Comparison of ENCODE assay signal across 16 cellular contexts in the genomic region with DNA sequence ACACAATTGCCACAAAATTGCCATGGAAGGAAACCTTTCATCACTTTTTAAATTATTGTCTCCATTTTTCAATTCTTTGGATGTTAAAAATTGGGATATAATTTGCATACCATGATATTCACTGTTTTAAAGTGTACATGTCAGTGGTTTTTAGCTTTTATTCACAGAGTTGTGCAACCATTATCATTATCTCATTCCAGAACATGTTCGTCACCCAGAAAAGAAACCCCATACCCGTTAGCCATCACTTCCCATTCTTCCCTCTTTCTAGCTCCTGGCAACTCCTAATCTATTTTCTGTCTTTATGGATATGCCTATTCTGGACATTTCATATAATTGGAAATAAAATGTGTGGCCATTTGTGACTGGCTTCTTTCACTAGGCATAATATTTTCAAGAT.
A peak's percentile ranks its signal among the peaks of the same experiment; 100 is the strongest.
DNase-seq lines count a peak whose midpoint lies in the region; ATAC-seq, FAIRE-seq and TF ChIP-seq lines count a peak whose summit lies in the region.
"Had no signal": no experiment of that assay in that cellular context is flagged by ENCODE, and none has a peak within 500 bp of the region (broad histone marks: within the 10 kb centered on the region; RNA-seq: fewer than 3 reads in every experiment).

No MANE protein-coding gene starts in this region.

- peak; percentile 53 for FAIRE-seq in endothelial cell of umbilical vein (lab: Jason Lieb, UNC)

- TF ChIP-seq CTCF in PC-3 (conservative IDR thresholded peaks at IDR 0.05; ENCODE audit: low read depth, low read length): no peak
- no peak for TF ChIP-seq CTCF in endothelial cell of umbilical vein (IDR thresholded peaks at IDR 0.05; ENCODE audit: extremely low read depth in 1 of 2, insufficient read depth in 1 of 2, low read depth in 1 of 2, low read length in 2 of 2)
- no peak for TF ChIP-seq CTCF in osteoblast (IDR thresholded peaks at IDR 0.05; ENCODE audit: extremely low read depth, low read depth, low read length)

- no peak overlapping the region for H3K9ac ChIP-seq in PC-3 (ENCODE audit: low read length)
- no peak overlapping the region for H3K9ac ChIP-seq in endothelial cell of umbilical vein (replicated peaks; ENCODE audit: extremely low read depth, insufficient read depth, low read length)

- ATAC-seq in PC-3: no peak
- no peak for ATAC-seq in GM21390 (IDR thresholded peaks at IDR 0.05; ENCODE audit: unreplicated experiment)
- ATAC-seq in GM21619 (IDR thresholded peaks at IDR 0.05; ENCODE audit: unreplicated experiment): no peak
- ATAC-seq: activated CD8-positive, alpha-beta T cell treated with anti-CD3 and anti-CD28 coated beads, Interleukin-2, amount 10 ng/mL, durations not matched to agents 7 days and 5 days had no signal

- peaks cover 2% of the 10 kb centered on the region for H3K9me1 ChIP-seq in endothelial cell of umbilical vein (replicated peaks; ENCODE audit: control insufficient read depth, extremely low read depth, insufficient read depth, low read length)

- CTCF ChIA-PET in PC-3 (lab: Charles Lee): no interaction called here
- CTCF ChIA-PET in endothelial cell of umbilical vein (lab: Charles Lee): no interaction called here

- H3K9me2 ChIP-seq in PC-3 (replicated peaks; ENCODE audit: low read length): no peaks in the 10 kb centered on the region

- peak; percentile 56 for DNase-seq in GM03348 (ENCODE audit: low spot score)
- DNase-seq in PC-3: peak; percentile 23
- DNase-seq in endothelial cell of umbilical vein (ENCODE audit: low read depth, low spot score): no peak
- no peak for DNase-seq in osteoblast (ENCODE audit: insufficient read length, low spot score, missing footprints)
- no peak for DNase-seq in SKM-1 treated with dmso at 0.1 percent for 144 hours (lab: John Stamatoyannopoulos, UW; ENCODE audit: unreplicated experiment)
- no peak for DNase-seq in Kasumi-1 (lab: John Stamatoyannopoulos, UW)
- DNase-seq: activated CD8-positive, alpha-beta T cell treated with anti-CD3 and anti-CD28 coated beads, Interleukin-2, amount 10 ng/mL, durations not matched to agents 7 days and 5 days; activated gamma-delta T cell; Caco-2; cerebellar nuclear complex; MM.1S; NCI-H2171 treated with DMSO at 0.1 percent for 48 hours; right lobe of liver had no signal

- intact Hi-C loops in PC-3 (cut with micrococcal nuclease): loop anchor here (1.0 to 10.0 kb wide), 3 partner anchors 111 to 283 kb away; no protein-coding TSS in a partner anchor
- intact Hi-C loops in endothelial cell of umbilical vein (cut with micrococcal nuclease): no loop called here

- H4K20me1 ChIP-seq in PC-3 (ENCODE audit: low read length) (no peaks in the 10 kb centered on the region), endothelial cell of umbilical vein (replicated peaks; ENCODE audit: control insufficient read depth, extremely low read depth, insufficient read depth, low read length) (no peaks in the 10 kb centered on the region), osteoblast (ENCODE audit: insufficient read depth, low read length) (no peaks in the 10 kb centered on the region)

- peak overlapping the region; percentile 13; the same call in 1 of the 2 replicates for H2AFZ ChIP-seq in PC-3 (ENCODE audit: low read length)
- H2AFZ ChIP-seq in endothelial cell of umbilical vein (ENCODE audit: low read depth, low read length): no peak overlapping the region
- no peak overlapping the region for H2AFZ ChIP-seq in osteoblast (ENCODE audit: low read length)

- no TSS peak for BruUV-seq in PC-3 (replicated peaks; lab: Mats Ljungman, UMichigan)
- no TSS peak for BruUV-seq in endothelial cell of umbilical vein (replicated peaks; lab: Mats Ljungman, UMichigan)

- POLR2A ChIA-PET in PC-3 (lab: Charles Lee; ENCODE audit: unreplicated experiment) (no interaction called here), endothelial cell of umbilical vein (lab: Charles Lee) (no interaction called here)

- H3K4me1 ChIP-seq in PC-3 (ENCODE audit: insufficient read depth, low read length) (peaks cover 34% of the 10 kb centered on the region), endothelial cell of umbilical vein (ENCODE audit: control insufficient read depth, extremely low read depth, insufficient read depth, low read length) (peaks cover 3% of the 10 kb centered on the region), osteoblast (ENCODE audit: insufficient read depth, low read length) (peaks cover 29% of the 10 kb centered on the region)
- H3K4me1 ChIP-seq: Caco-2, right lobe of liver had no signal

- H3K27me3 ChIP-seq in PC-3 (ENCODE audit: low read length): no peaks in the 10 kb centered on the region
- H3K27me3 ChIP-seq in endothelial cell of umbilical vein (ENCODE audit: control insufficient read depth in 2 of 2, insufficient read depth in 2 of 2, low read length in 2 of 2): no peaks in the 10 kb centered on the region
- H3K27me3 ChIP-seq in osteoblast (ENCODE audit: insufficient read depth, low read length): no peaks in the 10 kb centered on the region
- H3K27me3 ChIP-seq: esophagus muscularis mucosa, right lobe of liver had no signal

- H3K4me3 ChIP-seq in PC-3 (ENCODE audit: low read length): peak overlapping the region; percentile 28; the same call in 1 of the 2 replicates
- H3K4me3 ChIP-seq in endothelial cell of umbilical vein (replicated peaks in 1 of 3; ENCODE audit: insufficient read depth in 1 of 3, low read depth in 1 of 3, low read length in 3 of 3): no peak overlapping the region
- peak overlapping the region; percentile 46 for H3K4me3 ChIP-seq in osteoblast (ENCODE audit: insufficient read depth, low read length)
- H3K4me3 ChIP-seq: esophagus muscularis mucosa, right lobe of liver had no signal

- no peak for TF ChIP-seq POLR2A in endothelial cell of umbilical vein (IDR thresholded peaks at IDR 0.05; ENCODE audit: low read depth, low read length)

- H3K36me3 ChIP-seq in PC-3 (ENCODE audit: low read depth, low read length) (no peaks in the 10 kb centered on the region), endothelial cell of umbilical vein (ENCODE audit: control insufficient read depth in 2 of 2, extremely low read depth in 1 of 2, insufficient read depth in 2 of 2, low read length in 2 of 2) (no peaks in the 10 kb centered on the region), osteoblast (ENCODE audit: insufficient read depth, low read length) (no peaks in the 10 kb centered on the region)
- H3K36me3 ChIP-seq: esophagus muscularis mucosa, right lobe of liver had no signal

- H3K27ac ChIP-seq in PC-3 (ENCODE audit: low read length): peak overlapping the region; percentile 72
- H3K27ac ChIP-seq in endothelial cell of umbilical vein (ENCODE audit: insufficient read depth, low read depth, low read length): no peak overlapping the region
- H3K27ac ChIP-seq in osteoblast (ENCODE audit: low read depth, low read length): peak overlapping the region; percentile 92
- H3K27ac ChIP-seq: esophagus muscularis mucosa, right lobe of liver had no signal

- peak overlapping the region; percentile 70 for H3K4me2 ChIP-seq in PC-3 (ENCODE audit: low read length)
- no peak overlapping the region for H3K4me2 ChIP-seq in endothelial cell of umbilical vein (ENCODE audit: insufficient read depth, low read length)
- peak overlapping the region; percentile 75 for H3K4me2 ChIP-seq in osteoblast (ENCODE audit: insufficient read depth, low read length)

- no peaks in the 10 kb centered on the region for H3K79me2 ChIP-seq in PC-3 (ENCODE audit: low read length)
- H3K79me2 ChIP-seq in endothelial cell of umbilical vein (ENCODE audit: control insufficient read depth, insufficient read depth, low read length): no peaks in the 10 kb centered on the region
- H3K79me2 ChIP-seq in osteoblast (ENCODE audit: insufficient read depth, low read length): no peaks in the 10 kb centered on the region

- dilution Hi-C loops in endothelial cell of umbilical vein (cut with MboI; ENCODE audit: extremely low pct_ligation_motif_present, low sequenced_read_pairs): no loop called here

- H3K9me3 ChIP-seq in PC-3 (ENCODE audit: low read length) (no peaks in the 10 kb centered on the region), endothelial cell of umbilical vein (replicated peaks; ENCODE audit: control insufficient read depth, insufficient read depth, low read length) (no peaks in the 10 kb centered on the region), osteoblast (ENCODE audit: low read depth, low read length) (no peaks in the 10 kb centered on the region)
- H3K9me3 ChIP-seq: Caco-2, esophagus muscularis mucosa, right lobe of liver had no signal

- peaks cover 3% of the 10 kb centered on the region for H3F3A ChIP-seq in PC-3 (ENCODE audit: low read length, unreplicated experiment)

TF ChIP-seq in endothelial cell of umbilical vein, 7 proteins besides CTCF, POLR2A, EP300 and RAD21:
- TF ChIP-seq, protein P1, sequence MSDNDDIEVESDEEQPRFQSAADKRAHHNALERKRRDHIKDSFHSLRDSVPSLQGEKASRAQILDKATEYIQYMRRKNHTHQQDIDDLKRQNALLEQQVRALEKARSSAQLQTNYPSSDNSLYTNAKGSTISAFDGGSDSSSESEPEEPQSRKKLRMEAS (IDR thresholded peaks at IDR 0.05; ENCODE audit: insufficient read depth, insufficient read length): no peak
- TF ChIP-seq FOS (IDR thresholded peaks at IDR 0.05; ENCODE audit: borderline replicate concordance, insufficient read depth, low read length): no peak
- TF ChIP-seq GATA2 (IDR thresholded peaks at IDR 0.05; ENCODE audit: insufficient read depth, insufficient read length, low read depth, low read length): no peak
- TF ChIP-seq MYC (IDR thresholded peaks at IDR 0.05; ENCODE audit: low read depth, low read length): no peak
- no peak for TF ChIP-seq POLR2AphosphoS5 (IDR thresholded peaks at IDR 0.05; ENCODE audit: insufficient read depth, low read depth, low read length)
- TF ChIP-seq EZH2 (IDR thresholded peaks at IDR 0.05; ENCODE audit: borderline replicate concordance, low read depth, low read length, severe bottlenecking): no peak
- no peak for TF ChIP-seq JUN (IDR thresholded peaks at IDR 0.05; ENCODE audit: borderline replicate concordance, insufficient read depth, insufficient read length, low read depth)
TF ChIP-seq in endothelial cell of umbilical vein: peak in this region for 0.

Comparison
In these comparisons a context has a peak if more than half of its experiments do, and no peak if none do; other contexts are left out.
1. DNase-seq: peak in GM03348 (single experiment) and PC-3 (single experiment); none in endothelial cell of umbilical vein (single experiment), osteoblast (single experiment), SKM-1 treated with dmso at 0.1 percent for 144 hours (single experiment) and Kasumi-1 (0 of 2).
2. H3K4me3 ChIP-seq: peak in PC-3 (single experiment) and osteoblast (single experiment); none in endothelial cell of umbilical vein (0 of 3).